In the genomic region with DNA sequence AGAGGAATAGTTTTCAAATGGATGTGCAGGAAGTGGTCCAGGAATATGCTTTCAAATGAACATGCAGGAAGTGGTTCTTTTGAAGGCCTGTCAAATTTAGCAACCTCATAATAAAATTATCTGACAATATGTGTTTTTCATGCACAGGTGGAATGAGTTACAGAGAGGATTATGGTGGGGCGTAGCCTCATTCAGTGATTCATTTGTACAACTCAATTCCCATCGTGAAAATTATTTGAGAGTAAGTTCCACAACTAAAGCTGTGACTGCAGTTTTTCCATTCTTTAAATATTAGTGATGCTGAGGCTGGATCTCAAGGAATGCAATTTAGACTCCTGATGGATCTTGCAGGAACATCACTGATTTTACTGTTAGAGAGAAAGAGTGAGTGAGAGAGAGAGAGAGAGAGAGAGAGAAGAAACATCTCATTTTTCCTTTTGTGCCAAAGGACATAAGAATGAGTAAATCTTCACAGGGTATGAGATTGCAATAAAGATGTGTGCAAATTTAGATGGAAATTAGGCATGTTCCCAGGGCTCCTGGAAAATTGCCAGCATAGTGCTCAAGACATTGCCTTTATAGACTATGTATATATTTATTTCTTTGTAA, we compare ENCODE assay signal across 1 cellular context.
TF ChIP-seq lines count a peak whose summit lies in the region.

No MANE protein-coding gene starts in this region.

TF ChIP-seq in IMR-90, 13 proteins besides CTCF, POLR2A, EP300 and RAD21:
- TF ChIP-seq MAZ (IDR thresholded peaks at IDR 0.05; ENCODE audit: borderline replicate concordance, low read depth, low read length) (no peak), NFE2L2 (IDR thresholded peaks at IDR 0.05; ENCODE audit: low read depth, low read length) (no peak), BHLHE40 (IDR thresholded peaks at IDR 0.05; ENCODE audit: low read depth, low read length) (no peak), MAFK (IDR thresholded peaks at IDR 0.05; ENCODE audit: low read depth, low read length) (no peak), CHD1 (IDR thresholded peaks at IDR 0.05; ENCODE audit: low read depth, low read length) (no peak), RCOR1 (IDR thresholded peaks at IDR 0.05; ENCODE audit: insufficient replicate concordance, low read length) (no peak), CEBPB (IDR thresholded peaks at IDR 0.05; ENCODE audit: low read depth, low read length) (no peak), MXI1 (IDR thresholded peaks at IDR 0.05; ENCODE audit: borderline replicate concordance, low read depth, low read length) (no peak), RFX5 (IDR thresholded peaks at IDR 0.05; ENCODE audit: low read depth, low read length) (no peak), SMC3 (IDR thresholded peaks at IDR 0.05; ENCODE audit: low read depth, low read length) (no peak), FOS (IDR thresholded peaks at IDR 0.05; ENCODE audit: low read depth, low read length) (no peak)
- TF ChIP-seq, protein P1, sequence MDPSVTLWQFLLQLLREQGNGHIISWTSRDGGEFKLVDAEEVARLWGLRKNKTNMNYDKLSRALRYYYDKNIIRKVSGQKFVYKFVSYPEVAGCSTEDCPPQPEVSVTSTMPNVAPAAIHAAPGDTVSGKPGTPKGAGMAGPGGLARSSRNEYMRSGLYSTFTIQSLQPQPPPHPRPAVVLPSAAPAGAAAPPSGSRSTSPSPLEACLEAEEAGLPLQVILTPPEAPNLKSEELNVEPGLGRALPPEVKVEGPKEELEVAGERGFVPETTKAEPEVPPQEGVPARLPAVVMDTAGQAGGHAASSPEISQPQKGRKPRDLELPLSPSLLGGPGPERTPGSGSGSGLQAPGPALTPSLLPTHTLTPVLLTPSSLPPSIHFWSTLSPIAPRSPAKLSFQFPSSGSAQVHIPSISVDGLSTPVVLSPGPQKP (IDR thresholded peaks at IDR 0.05; ENCODE audit: borderline replicate concordance, low read depth, low read length) = no peak
- TF ChIP-seq, protein P2, sequence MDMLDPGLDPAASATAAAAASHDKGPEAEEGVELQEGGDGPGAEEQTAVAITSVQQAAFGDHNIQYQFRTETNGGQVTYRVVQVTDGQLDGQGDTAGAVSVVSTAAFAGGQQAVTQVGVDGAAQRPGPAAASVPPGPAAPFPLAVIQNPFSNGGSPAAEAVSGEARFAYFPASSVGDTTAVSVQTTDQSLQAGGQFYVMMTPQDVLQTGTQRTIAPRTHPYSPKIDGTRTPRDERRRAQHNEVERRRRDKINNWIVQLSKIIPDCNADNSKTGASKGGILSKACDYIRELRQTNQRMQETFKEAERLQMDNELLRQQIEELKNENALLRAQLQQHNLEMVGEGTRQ (IDR thresholded peaks at IDR 0.05; ENCODE audit: low read depth, low read length) = no peak
TF ChIP-seq in IMR-90: peak in this region for 0.
